In the genomic region with DNA sequence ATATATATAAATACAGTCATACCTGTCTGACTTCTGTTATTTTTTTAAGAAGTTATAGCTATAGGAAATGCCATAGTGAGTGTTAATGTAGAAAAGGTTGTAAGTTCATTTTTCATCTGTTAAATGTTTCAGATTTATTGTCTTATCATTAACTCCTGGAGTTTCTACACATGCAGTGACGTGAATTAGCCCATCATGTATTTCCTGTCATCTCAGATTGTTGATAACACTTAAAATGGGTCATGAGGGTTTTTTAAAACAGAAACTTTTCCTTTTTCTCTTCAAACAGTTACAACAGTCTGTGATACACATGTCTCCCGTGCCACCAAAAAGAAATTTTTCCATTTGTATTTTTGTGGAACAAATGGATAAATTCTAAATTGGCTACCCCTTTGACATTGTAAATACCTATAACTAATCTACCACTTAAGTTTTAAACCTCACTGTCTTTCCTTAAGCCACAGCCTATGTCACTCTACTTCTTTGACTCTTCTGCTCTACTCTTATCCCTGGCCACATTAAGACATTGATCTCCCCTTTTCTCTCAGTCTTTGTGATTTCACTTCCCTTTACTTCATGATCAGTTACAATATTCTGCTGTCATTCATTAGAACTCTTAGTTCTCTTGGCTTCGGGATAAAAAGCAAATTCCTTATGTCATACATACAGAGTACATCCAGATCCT, we compare ENCODE assay signal across 19 cellular contexts.
DNase-seq lines count a peak whose midpoint lies in the region; ATAC-seq and TF ChIP-seq lines count a peak whose summit lies in the region.
"Had no signal": no experiment of that assay in that cellular context is flagged by ENCODE, and none has a peak within 500 bp of the region (broad histone marks: within the 10 kb centered on the region; RNA-seq: fewer than 3 reads in every experiment).

No MANE protein-coding gene starts in this region.

- no peaks in the 10 kb centered on the region for H3K27me3 ChIP-seq in tibial nerve
- H3K27me3 ChIP-seq: SJCRH30 had no signal

- no peaks in the 10 kb centered on the region for H3K4me1 ChIP-seq in tibial nerve
- H3K4me1 ChIP-seq: parathyroid adenoma, SJCRH30 had no signal

- peak; percentile 58 for ATAC-seq in central memory CD8-positive, alpha-beta T cell (replicated peaks; ENCODE audit: extremely low read depth, poor library complexity, severe bottlenecking)
- ATAC-seq in stimulated activated effector memory CD8-positive, alpha-beta T cell treated with anti-CD3 and anti-CD28 coated beads, Interleukin-12 subunit alpha, Interleukin-12 subunit beta, amount 100 ng/mL, for 72 hours: peak; percentile 43
- ATAC-seq: PC-3 had no signal

- H3K9me3 Mint-ChIP-seq in activated naive CD4-positive, alpha-beta T cell treated with anti-CD3 and anti-CD28 coated beads, Interleukin-2, amount 10 ng/mL, durations not matched to agents 7 days and 5 days: no peaks in the 10 kb centered on the region
- peaks cover 4% of the 10 kb centered on the region for H3K9me3 Mint-ChIP-seq in T-helper 1 cell treated with Interleukin-12 subunit alpha and Interleukin-12 subunit beta and Interleukin-4 antibody, amounts not matched to agents 30 μg/mL and 1 μg/mL, for 36 hours
- H3K9me3 Mint-ChIP-seq in central memory CD8-positive, alpha-beta T cell: no peaks in the 10 kb centered on the region
- no peaks in the 10 kb centered on the region for H3K9me3 Mint-ChIP-seq in stimulated activated effector memory CD8-positive, alpha-beta T cell treated with anti-CD3 and anti-CD28 coated beads, Interleukin-12 subunit alpha, Interleukin-12 subunit beta, amount 100 ng/mL, for 72 hours

- H3K4me3 Mint-ChIP-seq in activated naive CD4-positive, alpha-beta T cell treated with anti-CD3 and anti-CD28 coated beads, Interleukin-2, amount 10 ng/mL, durations not matched to agents 7 days and 5 days: no peak overlapping the region
- H3K4me3 Mint-ChIP-seq in T-helper 1 cell treated with Interleukin-12 subunit alpha and Interleukin-12 subunit beta and Interleukin-4 antibody, amounts not matched to agents 30 μg/mL and 1 μg/mL, for 36 hours: no peak overlapping the region
- no peak overlapping the region for H3K4me3 Mint-ChIP-seq in central memory CD8-positive, alpha-beta T cell
- peak overlapping the region; percentile 14 for H3K4me3 Mint-ChIP-seq in stimulated activated effector memory CD8-positive, alpha-beta T cell treated with anti-CD3 and anti-CD28 coated beads, Interleukin-12 subunit alpha, Interleukin-12 subunit beta, amount 100 ng/mL, for 72 hours

- no peaks in the 10 kb centered on the region for H3K9me3 ChIP-seq in tibial nerve
- H3K9me3 ChIP-seq: SJCRH30 had no signal

- no peak for TF ChIP-seq CTCF in tibial nerve (IDR thresholded peaks at IDR 0.05)

- DNase-seq in activated naive CD4-positive, alpha-beta T cell treated with anti-CD3 and anti-CD28 coated beads, Interleukin-2, amount 10 ng/mL, durations not matched to agents 7 days and 5 days: no peak
- DNase-seq in activated naive CD4-positive, alpha-beta T cell treated with Interleukin-2 at 50 U/mL for 16 hours: no peak
- no peak for DNase-seq in central memory CD8-positive, alpha-beta T cell (ENCODE audit: low spot score in 2 of 2)
- DNase-seq in stimulated activated effector memory CD8-positive, alpha-beta T cell treated with anti-CD3 and anti-CD28 coated beads, Interleukin-12 subunit alpha, Interleukin-12 subunit beta, amount 100 ng/mL, for 72 hours (ENCODE audit: low spot score in 2 of 2): no peak
- DNase-seq in NCI-H2029 (lab: John Stamatoyannopoulos, UW) (no peak), tibial nerve (ENCODE audit: low spot score in 2 of 2) (no peak), NCI-H2196 (lab: John Stamatoyannopoulos, UW; ENCODE audit: unreplicated experiment) (no peak)
- DNase-seq: COR-L47; HCEC 1CT; islet precursor cell; NCI-H1092; PC-3; SJCRH30; stimulated activated CD4-positive, alpha-beta T cell treated with anti-CD3 and anti-CD28 coated beads, Interleukin-1b, Interleukin-23, amount 100 ng/mL, for 48 hours; T1000 had no signal

- no peaks in the 10 kb centered on the region for H3K27me3 Mint-ChIP-seq in activated naive CD4-positive, alpha-beta T cell treated with anti-CD3 and anti-CD28 coated beads, Interleukin-2, amount 10 ng/mL, durations not matched to agents 7 days and 5 days
- H3K27me3 Mint-ChIP-seq in T-helper 1 cell treated with Interleukin-12 subunit alpha and Interleukin-12 subunit beta and Interleukin-4 antibody, amounts not matched to agents 30 μg/mL and 1 μg/mL, for 36 hours (ENCODE audit: low read depth): no peaks in the 10 kb centered on the region
- H3K27me3 Mint-ChIP-seq in central memory CD8-positive, alpha-beta T cell: no peaks in the 10 kb centered on the region

- no peak for TF ChIP-seq POLR2A in tibial nerve (IDR thresholded peaks at IDR 0.05)

- peaks cover 0 to 34% (median 0%) of the 10 kb centered on the region in 3 donors for H3K36me3 ChIP-seq in tibial nerve
- H3K36me3 ChIP-seq: SJCRH30 had no signal

- H3K4me3 ChIP-seq in tibial nerve: no peak overlapping the region
- H3K4me3 ChIP-seq: lung, SJCRH30 had no signal

- H3K27ac Mint-ChIP-seq in activated naive CD4-positive, alpha-beta T cell treated with anti-CD3 and anti-CD28 coated beads, Interleukin-2, amount 10 ng/mL, durations not matched to agents 7 days and 5 days: peak overlapping the region; percentile 1
- peak overlapping the region; percentile 45 for H3K27ac Mint-ChIP-seq in T-helper 1 cell treated with Interleukin-12 subunit alpha and Interleukin-12 subunit beta and Interleukin-4 antibody, amounts not matched to agents 30 μg/mL and 1 μg/mL, for 36 hours
- peak overlapping the region; percentile 0 for H3K27ac Mint-ChIP-seq in central memory CD8-positive, alpha-beta T cell (ENCODE audit: low read depth)
- peak overlapping the region; percentile 84 for H3K27ac Mint-ChIP-seq in stimulated activated effector memory CD8-positive, alpha-beta T cell treated with anti-CD3 and anti-CD28 coated beads, Interleukin-12 subunit alpha, Interleukin-12 subunit beta, amount 100 ng/mL, for 72 hours

- H3K4me1 Mint-ChIP-seq in activated naive CD4-positive, alpha-beta T cell treated with anti-CD3 and anti-CD28 coated beads, Interleukin-2, amount 10 ng/mL, durations not matched to agents 7 days and 5 days: peaks cover 15% of the 10 kb centered on the region
- peaks cover 16% of the 10 kb centered on the region for H3K4me1 Mint-ChIP-seq in T-helper 1 cell treated with Interleukin-12 subunit alpha and Interleukin-12 subunit beta and Interleukin-4 antibody, amounts not matched to agents 30 μg/mL and 1 μg/mL, for 36 hours (ENCODE audit: low read depth)
- no peaks in the 10 kb centered on the region for H3K4me1 Mint-ChIP-seq in central memory CD8-positive, alpha-beta T cell
- peaks cover 41% of the 10 kb centered on the region for H3K4me1 Mint-ChIP-seq in stimulated activated effector memory CD8-positive, alpha-beta T cell treated with anti-CD3 and anti-CD28 coated beads, Interleukin-12 subunit alpha, Interleukin-12 subunit beta, amount 100 ng/mL, for 72 hours

- no peak overlapping the region for H3K27ac ChIP-seq in tibial nerve
- H3K27ac ChIP-seq: KMS-11, parathyroid adenoma, SJCRH30 had no signal

- TF ChIP-seq EP300 in tibial nerve (IDR thresholded peaks at IDR 0.05): no peak

- 70% methylated on average over 3 of the region's 3 CpGs for WGBS in tibial nerve, 2 donors

- CTCF ChIA-PET in activated naive CD4-positive, alpha-beta T cell treated with anti-CD3 and anti-CD28 coated beads, Interleukin-2, amount 10 ng/mL, durations not matched to agents 7 days and 5 days (lab: Charles Lee): no interaction called here

- H3K36me3 Mint-ChIP-seq in activated naive CD4-positive, alpha-beta T cell treated with anti-CD3 and anti-CD28 coated beads, Interleukin-2, amount 10 ng/mL, durations not matched to agents 7 days and 5 days: no peaks in the 10 kb centered on the region
- H3K36me3 Mint-ChIP-seq in T-helper 1 cell treated with Interleukin-12 subunit alpha and Interleukin-12 subunit beta and Interleukin-4 antibody, amounts not matched to agents 30 μg/mL and 1 μg/mL, for 36 hours (ENCODE audit: low read depth): peaks cover 10% of the 10 kb centered on the region
- peaks cover 1% of the 10 kb centered on the region for H3K36me3 Mint-ChIP-seq in central memory CD8-positive, alpha-beta T cell (ENCODE audit: insufficient read depth)
- H3K36me3 Mint-ChIP-seq in stimulated activated effector memory CD8-positive, alpha-beta T cell treated with anti-CD3 and anti-CD28 coated beads, Interleukin-12 subunit alpha, Interleukin-12 subunit beta, amount 100 ng/mL, for 72 hours: no peaks in the 10 kb centered on the region

Comparison
In these comparisons a context has a peak if more than half of its experiments do, and no peak if none do; other contexts are left out.
1. H3K27ac Mint-ChIP-seq: peak in every context shown above with its lines; median percentile 84 in stimulated activated effector memory CD8-positive, alpha-beta T cell treated with anti-CD3 and anti-CD28 coated beads, Interleukin-12 subunit alpha, Interleukin-12 subunit beta, amount 100 ng/mL, for 72 hours; 45 in T-helper 1 cell treated with Interleukin-12 subunit alpha and Interleukin-12 subunit beta and Interleukin-4 antibody, amounts not matched to agents 30 μg/mL and 1 μg/mL, for 36 hours; 1 in activated naive CD4-positive, alpha-beta T cell treated with anti-CD3 and anti-CD28 coated beads, Interleukin-2, amount 10 ng/mL, durations not matched to agents 7 days and 5 days; 0 in central memory CD8-positive, alpha-beta T cell.